Comparison of ENCODE assay signal across 1 cellular context in genomic region chr21:46455575-46456385, GRCh38.
A peak's percentile ranks its signal among the peaks of the same experiment; 100 is the strongest.
TF ChIP-seq lines count a peak whose summit lies in the region.

No MANE protein-coding gene starts in this region.

TF ChIP-seq in K562, 482 proteins besides CTCF, POLR2A, EP300 and RAD21 (continued from another document and continues in another):
- TF ChIP-seq ARID1B (IDR thresholded peaks at IDR 0.05), result peak; percentile 93
- TF ChIP-seq SFPQ (IDR thresholded peaks at IDR 0.05; ENCODE audit: low read depth, low read length), result no peak
- TF ChIP-seq ZFX (CRISPR knock-in tag; IDR thresholded peaks at IDR 0.05), result 0 out of 2 replicates have a peak, but pooled peaks have one; percentile 16
- no peak for TF ChIP-seq RBM39 (optimal IDR thresholded peaks at IDR 0.05; ENCODE audit: low read depth, low read length)
- TF ChIP-seq CXXC5 (CRISPR knock-in tag; IDR thresholded peaks at IDR 0.05), result peak; percentile 69
- TF ChIP-seq, protein P1, sequence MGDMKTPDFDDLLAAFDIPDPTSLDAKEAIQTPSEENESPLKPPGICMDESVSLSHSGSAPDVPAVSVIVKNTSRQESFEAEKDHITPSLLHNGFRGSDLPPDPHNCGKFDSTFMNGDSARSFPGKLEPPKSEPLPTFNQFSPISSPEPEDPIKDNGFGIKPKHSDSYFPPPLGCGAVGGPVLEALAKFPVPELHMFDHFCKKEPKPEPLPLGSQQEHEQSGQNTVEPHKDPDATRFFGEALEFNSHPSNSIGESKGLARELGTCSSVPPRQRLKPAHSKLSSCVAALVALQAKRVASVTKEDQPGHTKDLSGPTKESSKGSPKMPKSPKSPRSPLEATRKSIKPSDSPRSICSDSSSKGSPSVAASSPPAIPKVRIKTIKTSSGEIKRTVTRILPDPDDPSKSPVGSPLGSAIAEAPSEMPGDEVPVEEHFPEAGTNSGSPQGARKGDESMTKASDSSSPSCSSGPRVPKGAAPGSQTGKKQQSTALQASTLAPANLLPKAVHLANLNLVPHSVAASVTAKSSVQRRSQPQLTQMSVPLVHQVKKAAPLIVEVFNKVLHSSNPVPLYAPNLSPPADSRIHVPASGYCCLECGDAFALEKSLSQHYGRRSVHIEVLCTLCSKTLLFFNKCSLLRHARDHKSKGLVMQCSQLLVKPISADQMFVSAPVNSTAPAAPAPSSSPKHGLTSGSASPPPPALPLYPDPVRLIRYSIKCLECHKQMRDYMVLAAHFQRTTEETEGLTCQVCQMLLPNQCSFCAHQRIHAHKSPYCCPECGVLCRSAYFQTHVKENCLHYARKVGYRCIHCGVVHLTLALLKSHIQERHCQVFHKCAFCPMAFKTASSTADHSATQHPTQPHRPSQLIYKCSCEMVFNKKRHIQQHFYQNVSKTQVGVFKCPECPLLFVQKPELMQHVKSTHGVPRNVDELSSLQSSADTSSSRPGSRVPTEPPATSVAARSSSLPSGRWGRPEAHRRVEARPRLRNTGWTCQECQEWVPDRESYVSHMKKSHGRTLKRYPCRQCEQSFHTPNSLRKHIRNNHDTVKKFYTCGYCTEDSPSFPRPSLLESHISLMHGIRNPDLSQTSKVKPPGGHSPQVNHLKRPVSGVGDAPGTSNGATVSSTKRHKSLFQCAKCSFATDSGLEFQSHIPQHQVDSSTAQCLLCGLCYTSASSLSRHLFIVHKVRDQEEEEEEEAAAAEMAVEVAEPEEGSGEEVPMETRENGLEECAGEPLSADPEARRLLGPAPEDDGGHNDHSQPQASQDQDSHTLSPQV (IDR thresholded peaks at IDR 0.05), result no peak
- no peak for TF ChIP-seq ZNF518B (CRISPR knock-in tag; IDR thresholded peaks at IDR 0.05)
- TF ChIP-seq DEAF1 (CRISPR knock-in tag; IDR thresholded peaks at IDR 0.05), result no peak
- peak; percentile 93 for TF ChIP-seq TAL1 (IDR thresholded peaks at IDR 0.05)
- TF ChIP-seq KDM2B (CRISPR knock-in tag; IDR thresholded peaks at IDR 0.05), result no peak
- no peak for TF ChIP-seq ATF1 (CRISPR knock-in tag; IDR thresholded peaks at IDR 0.05)
- 0 out of 2 replicates have a peak, but pooled peaks have one; percentile 11 for TF ChIP-seq ATF1 (tag; IDR thresholded peaks at IDR 0.05)
- TF ChIP-seq ZNF695 (CRISPR knock-in tag; IDR thresholded peaks at IDR 0.05), result no peak
- TF ChIP-seq SNAPC5 (CRISPR knock-in tag; IDR thresholded peaks at IDR 0.05), result no peak
- TF ChIP-seq CHCHD3 (CRISPR knock-in tag; IDR thresholded peaks at IDR 0.05), result no peak
- peak; percentile 77 for TF ChIP-seq SMARCA4 (IDR thresholded peaks at IDR 0.05)
- peak; percentile 85 for TF ChIP-seq PML (IDR thresholded peaks at IDR 0.05; ENCODE audit: low read length)
- TF ChIP-seq, protein P2, sequence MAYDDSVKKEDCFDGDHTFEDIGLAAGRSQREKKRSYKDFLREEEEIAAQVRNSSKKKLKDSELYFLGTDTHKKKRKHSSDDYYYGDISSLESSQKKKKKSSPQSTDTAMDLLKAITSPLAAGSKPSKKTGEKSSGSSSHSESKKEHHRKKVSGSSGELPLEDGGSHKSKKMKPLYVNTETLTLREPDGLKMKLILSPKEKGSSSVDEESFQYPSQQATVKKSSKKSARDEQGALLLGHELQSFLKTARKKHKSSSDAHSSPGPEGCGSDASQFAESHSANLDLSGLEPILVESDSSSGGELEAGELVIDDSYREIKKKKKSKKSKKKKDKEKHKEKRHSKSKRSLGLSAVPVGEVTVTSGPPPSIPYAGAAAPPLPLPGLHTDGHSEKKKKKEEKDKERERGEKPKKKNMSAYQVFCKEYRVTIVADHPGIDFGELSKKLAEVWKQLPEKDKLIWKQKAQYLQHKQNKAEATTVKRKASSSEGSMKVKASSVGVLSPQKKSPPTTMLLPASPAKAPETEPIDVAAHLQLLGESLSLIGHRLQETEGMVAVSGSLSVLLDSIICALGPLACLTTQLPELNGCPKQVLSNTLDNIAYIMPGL (CRISPR knock-in tag; IDR thresholded peaks at IDR 0.05), result no peak
- no peak for TF ChIP-seq ILK (tag; IDR thresholded peaks at IDR 0.05; ENCODE audit: borderline replicate concordance, low read depth)
- no peak for TF ChIP-seq DLX4 (CRISPR knock-in tag; IDR thresholded peaks at IDR 0.05)
- no peak for TF ChIP-seq CEBPZ (IDR thresholded peaks at IDR 0.05; ENCODE audit: borderline replicate concordance, low read depth, low read length)
- no peak for TF ChIP-seq ZZZ3 (IDR thresholded peaks at IDR 0.05)
- peak; percentile 78 for TF ChIP-seq MEIS2 (IDR thresholded peaks at IDR 0.05; ENCODE audit: partially characterized antibody)
- TF ChIP-seq ZNF263 (CRISPR knock-in tag; IDR thresholded peaks at IDR 0.05; ENCODE audit: borderline replicate concordance), result no peak
- TF ChIP-seq ZBTB7A (IDR thresholded peaks at IDR 0.05; ENCODE audit: borderline replicate concordance, control insufficient read depth, low read depth, low read length), result no peak
- no peak for TF ChIP-seq FOXJ2 (tag; IDR thresholded peaks at IDR 0.05)
- TF ChIP-seq DMBX1 (CRISPR knock-in tag; IDR thresholded peaks at IDR 0.05; ENCODE audit: borderline replicate concordance), result peak; percentile 66; the same call in 1 of the 2 replicates
- no peak for TF ChIP-seq HBP1 (CRISPR knock-in tag; IDR thresholded peaks at IDR 0.05)
- TF ChIP-seq WHSC1 (IDR thresholded peaks at IDR 0.05; ENCODE audit: low read length), result no peak
- TF ChIP-seq ZNF511 (CRISPR knock-in tag; IDR thresholded peaks at IDR 0.05), result no peak
- TF ChIP-seq, protein P3, sequence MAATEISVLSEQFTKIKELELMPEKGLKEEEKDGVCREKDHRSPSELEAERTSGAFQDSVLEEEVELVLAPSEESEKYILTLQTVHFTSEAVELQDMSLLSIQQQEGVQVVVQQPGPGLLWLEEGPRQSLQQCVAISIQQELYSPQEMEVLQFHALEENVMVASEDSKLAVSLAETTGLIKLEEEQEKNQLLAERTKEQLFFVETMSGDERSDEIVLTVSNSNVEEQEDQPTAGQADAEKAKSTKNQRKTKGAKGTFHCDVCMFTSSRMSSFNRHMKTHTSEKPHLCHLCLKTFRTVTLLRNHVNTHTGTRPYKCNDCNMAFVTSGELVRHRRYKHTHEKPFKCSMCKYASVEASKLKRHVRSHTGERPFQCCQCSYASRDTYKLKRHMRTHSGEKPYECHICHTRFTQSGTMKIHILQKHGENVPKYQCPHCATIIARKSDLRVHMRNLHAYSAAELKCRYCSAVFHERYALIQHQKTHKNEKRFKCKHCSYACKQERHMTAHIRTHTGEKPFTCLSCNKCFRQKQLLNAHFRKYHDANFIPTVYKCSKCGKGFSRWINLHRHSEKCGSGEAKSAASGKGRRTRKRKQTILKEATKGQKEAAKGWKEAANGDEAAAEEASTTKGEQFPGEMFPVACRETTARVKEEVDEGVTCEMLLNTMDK (IDR thresholded peaks at IDR 0.05; ENCODE audit: borderline replicate concordance, insufficient read depth, low read depth, low read length, poor library complexity, severe bottlenecking), result no peak
- no peak for TF ChIP-seq OTX1 (CRISPR knock-in tag; IDR thresholded peaks at IDR 0.05)
- TF ChIP-seq ZNF354B (CRISPR knock-in tag; IDR thresholded peaks at IDR 0.05), result no peak
- no peak for TF ChIP-seq BRF2 (IDR thresholded peaks at IDR 0.05; ENCODE audit: borderline replicate concordance, insufficient read depth, insufficient read length)
- peak; percentile 56; the same call in 1 of the 2 replicates for TF ChIP-seq ZNF766 (CRISPR knock-in tag; conservative IDR thresholded peaks at IDR 0.05)
